Comparison of ENCODE assay signal across 8 cellular contexts in the genomic region with DNA sequence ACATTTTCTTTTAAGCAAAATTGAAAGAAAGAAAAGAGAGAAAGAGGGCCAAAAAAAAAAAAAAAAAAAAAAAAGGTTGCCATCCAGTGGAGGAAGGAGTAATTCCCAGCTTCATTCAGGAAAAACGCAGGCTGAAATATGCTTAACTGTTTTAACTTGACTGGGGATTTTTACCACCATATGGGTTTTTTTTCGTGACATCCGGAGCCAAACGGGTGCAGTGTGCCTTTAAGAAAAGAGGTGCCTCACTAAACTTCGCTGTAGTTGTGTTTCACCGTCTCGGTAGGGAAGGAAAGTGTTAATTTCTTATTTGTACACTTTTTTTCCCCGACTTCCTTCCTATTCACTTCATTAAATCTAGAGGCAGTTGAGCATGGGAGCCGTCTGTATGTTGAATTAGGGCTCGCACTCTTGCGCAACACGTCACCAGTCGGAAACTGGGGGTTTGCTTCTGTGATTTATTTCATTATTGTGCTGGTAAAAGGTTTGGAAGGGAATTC.
DNase-seq lines count a peak whose midpoint lies in the region; ATAC-seq and TF ChIP-seq lines count a peak whose summit lies in the region.

No MANE protein-coding gene starts in this region.

- H3K9me3 ChIP-seq in mucosa of stomach (ENCODE audit: control insufficient read depth, low read length) = no peaks in the 10 kb centered on the region

- peaks cover 13% of the 10 kb centered on the region for H3K4me1 ChIP-seq in mucosa of stomach (ENCODE audit: control insufficient read depth, insufficient read depth, low read length)

- no peaks in the 10 kb centered on the region for H3K9me3 Mint-ChIP-seq in activated CD4-positive, alpha-beta T cell treated with anti-CD3 and anti-CD28 coated beads, Interleukin-2, amount 10 ng/mL, durations not matched to agents 7 days and 5 days

- H3K9ac ChIP-seq in mucosa of stomach (ENCODE audit: low read length) = peak overlapping the region; percentile 67

- H3K4me3 ChIP-seq in epithelial cell of proximal tubule (ENCODE audit: low read depth, low read length) (peak overlapping the region; percentile 60), mucosa of stomach (ENCODE audit: low read length) (peak overlapping the region; percentile 49)

- H3K27ac Mint-ChIP-seq in activated CD4-positive, alpha-beta T cell treated with anti-CD3 and anti-CD28 coated beads, Interleukin-2, amount 10 ng/mL, durations not matched to agents 7 days and 5 days = peak overlapping the region; percentile 85

- POLR2A ChIA-PET in activated CD4-positive, alpha-beta T cell treated with anti-CD3 and anti-CD28 coated beads, Interleukin-2, amount 10 ng/mL, durations not matched to agents 7 days and 5 days (lab: Charles Lee) = no interaction called here

- DNase-seq in NCI-H2171 treated with DMSO at 0.1 percent for 48 hours (lab: John Stamatoyannopoulos, UW) (peak; percentile 92), epithelial cell of proximal tubule (ENCODE audit: low read depth) (peak; percentile 31), substantia nigra (lab: John Stamatoyannopoulos, UW) (peak in 17 of 49 donors; percentile 3 to 33 (median 13)), NCI-H82 treated with DMSO at 0.1 percent for 48 hours (lab: John Stamatoyannopoulos, UW; ENCODE audit: unreplicated experiment) (no peak)
- peak; percentile 49 for DNase-seq in activated CD4-positive, alpha-beta T cell treated with anti-CD3 and anti-CD28 coated beads, Interleukin-2, amount 10 ng/mL, durations not matched to agents 7 days and 5 days

- H3K27me3 Mint-ChIP-seq in activated CD4-positive, alpha-beta T cell treated with anti-CD3 and anti-CD28 coated beads, Interleukin-2, amount 10 ng/mL, durations not matched to agents 7 days and 5 days = no peaks in the 10 kb centered on the region

- H3K4me1 Mint-ChIP-seq in activated CD4-positive, alpha-beta T cell treated with anti-CD3 and anti-CD28 coated beads, Interleukin-2, amount 10 ng/mL, durations not matched to agents 7 days and 5 days = peaks cover 45% of the 10 kb centered on the region

- ATAC-seq in GM18511 (IDR thresholded peaks at IDR 0.05; ENCODE audit: unreplicated experiment) = peak; percentile 66
- ATAC-seq in HG02852 (IDR thresholded peaks at IDR 0.05; ENCODE audit: unreplicated experiment) = peak; percentile 56

- peaks cover 15% of the 10 kb centered on the region for H3K36me3 Mint-ChIP-seq in activated CD4-positive, alpha-beta T cell treated with anti-CD3 and anti-CD28 coated beads, Interleukin-2, amount 10 ng/mL, durations not matched to agents 7 days and 5 days (ENCODE audit: low read depth)

- peak; percentile 34 for TF ChIP-seq CTCF in epithelial cell of proximal tubule (conservative IDR thresholded peaks at IDR 0.05; ENCODE audit: low read depth, low read length)

- H3K36me3 ChIP-seq in mucosa of stomach (ENCODE audit: control insufficient read depth, insufficient read depth, low read length) = no peaks in the 10 kb centered on the region

- H3K27ac ChIP-seq in substantia nigra (ENCODE audit: low read depth, low read length, poor library complexity, severe bottlenecking) = peak overlapping the region; percentile 58

- H3K4me3 Mint-ChIP-seq in activated CD4-positive, alpha-beta T cell treated with anti-CD3 and anti-CD28 coated beads, Interleukin-2, amount 10 ng/mL, durations not matched to agents 7 days and 5 days = peak overlapping the region; percentile 83

- H3K27me3 ChIP-seq in mucosa of stomach (ENCODE audit: control insufficient read depth, insufficient read depth, low read length) = no peaks in the 10 kb centered on the region

- CTCF ChIA-PET in activated CD4-positive, alpha-beta T cell treated with anti-CD3 and anti-CD28 coated beads, Interleukin-2, amount 10 ng/mL, durations not matched to agents 7 days and 5 days (lab: Charles Lee) = interaction anchor here (1.3 kb wide), 1 partner anchor 9 kb away, joined by 4 read pairs; no protein-coding TSS in a partner anchor
